Comparison of ENCODE assay signal across 18 cellular contexts in the genomic region with DNA sequence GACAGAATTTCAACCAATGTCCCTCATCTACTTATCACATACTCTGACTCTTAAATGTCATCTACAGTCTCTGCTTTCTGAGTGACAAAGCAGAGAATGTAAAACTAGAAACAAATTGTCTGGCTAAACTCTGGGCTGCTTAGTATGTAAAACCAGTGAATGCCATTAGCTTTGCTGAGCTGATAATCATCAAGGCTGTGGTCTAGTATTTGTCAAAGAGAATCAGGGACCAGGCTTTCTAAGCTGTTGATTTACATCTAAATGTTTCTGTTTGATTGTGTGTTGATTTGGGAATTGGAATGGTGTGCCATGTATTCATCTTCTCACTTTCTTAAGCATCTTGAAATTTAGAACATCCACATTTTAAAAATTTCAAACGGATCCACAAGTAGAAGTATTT.
"Had no signal": no experiment of that assay in that cellular context is flagged by ENCODE, and none has a peak within 500 bp of the region (broad histone marks: within the 10 kb centered on the region; RNA-seq: fewer than 3 reads in every experiment).

No MANE protein-coding gene starts in this region.

- H3K36me3 ChIP-seq: ascending aorta, colonic mucosa, esophagus squamous epithelium, gastrocnemius medialis, tibial artery had no signal

- H3K27me3 ChIP-seq: ascending aorta, colonic mucosa, esophagus squamous epithelium, gastrocnemius medialis, tibial artery had no signal

- H3K9me3 ChIP-seq: ascending aorta, colonic mucosa, esophagus squamous epithelium, mucosa of descending colon, tibial artery had no signal

- H3K27ac ChIP-seq: ascending aorta, colonic mucosa, esophagus squamous epithelium, gastrocnemius medialis, tibial artery, VCaP had no signal

- DNase-seq: activated CD4-positive, alpha-beta T cell treated with anti-CD3 and anti-CD28 coated beads, Interleukin-2, amount 10 ng/mL, durations not matched to agents 7 days and 5 days; activated CD4-positive, CD25-positive, alpha-beta regulatory T cell treated with anti-CD3 and anti-CD28 coated beads, Interleukin-2, amount 50 U/mL, for 72 hours; activated CD8-positive, alpha-beta memory T cell treated with anti-CD3 and anti-CD28 coated beads, Interleukin-2, amount 10 ng/mL, durations not matched to agents 7 days and 5 days; activated CD8-positive, alpha-beta T cell treated with anti-CD3 and anti-CD28 coated beads for 36 hours; activated gamma-delta T cell treated with Interleukin-2 at 50 U/mL for 16 hours; colonic mucosa; esophagus squamous epithelium; gastrocnemius medialis; left ventricle myocardium superior; mucosa of descending colon; naive thymus-derived CD4-positive, alpha-beta T cell; posterior cingulate gyrus; stimulated activated CD4-positive, alpha-beta T cell treated with anti-CD3 and anti-CD28 coated beads, Interleukin-4, amount 100 ng/mL, for 24 hours; substantia nigra; tibial artery had no signal

- H3K4me1 ChIP-seq: ascending aorta, colonic mucosa, esophagus squamous epithelium, gastrocnemius medialis had no signal

- ATAC-seq: activated CD8-positive, alpha-beta memory T cell treated with anti-CD3 and anti-CD28 coated beads, Interleukin-2, amount 10 ng/mL, durations not matched to agents 7 days and 5 days; activated CD8-positive, alpha-beta T cell treated with anti-CD3 and anti-CD28 coated beads for 36 hours; activated naive CD4-positive, alpha-beta T cell treated with anti-CD3 and anti-CD28 coated beads, Interleukin-2, amount 50 U/mL, for 72 hours; gastrocnemius medialis; left ventricle myocardium superior; mucosa of descending colon; naive thymus-derived CD4-positive, alpha-beta T cell had no signal

- H3K4me3 ChIP-seq: ascending aorta, colonic mucosa, esophagus squamous epithelium, gastrocnemius medialis, mucosa of descending colon, tibial artery had no signal
